Comparison of ENCODE assay signal across 8 cellular contexts in genomic region chr10:133308431-133309110, GRCh38. TPM values are rescaled to one million over a fixed set of nuclear protein-coding genes. Genes with fewer than 3 reads are reported as not detected.
DNase-seq lines count a peak whose midpoint lies in the region; ATAC-seq and TF ChIP-seq lines count a peak whose summit lies in the region.

Gene TUBGCP2, minus strand, starts transcription at chr10:133308872. Its CDS starts 5,931 bp downstream, at chr10:133302941.
A gene with protein sequence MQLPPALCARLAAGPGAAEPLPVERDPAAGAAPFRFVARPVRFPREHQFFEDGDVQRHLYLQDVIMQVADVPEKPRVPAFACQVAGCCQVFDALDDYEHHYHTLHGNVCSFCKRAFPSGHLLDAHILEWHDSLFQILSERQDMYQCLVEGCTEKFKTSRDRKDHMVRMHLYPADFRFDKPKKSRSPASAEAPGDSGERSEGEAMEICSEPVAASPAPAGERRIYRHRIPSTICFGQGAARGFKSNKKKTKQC (plus strand): TSS chr10:133308914. CDS start chr10:133308944, 30 bp downstream.

- peaks cover 11 to 51% of the 10 kb centered on the region in 2 experiments for H3K79me1 ChIP-seq in IMR-90 (ENCODE audit: low read depth in 1 of 2, low read length in 2 of 2)

- no peaks in the 10 kb centered on the region for H3K9me3 Mint-ChIP-seq in activated naive CD4-positive, alpha-beta T cell treated with anti-CD3 and anti-CD28 coated beads, Interleukin-2, amount 10 ng/mL, durations not matched to agents 7 days and 5 days

- TF ChIP-seq RAD21 in IMR-90 (IDR thresholded peaks at IDR 0.05; ENCODE audit: low read length) (no peak), SK-N-SH (IDR thresholded peaks at IDR 0.05; ENCODE audit: low read length) (no peak)

- peaks cover 14% of the 10 kb centered on the region; the same call in 1 of the 2 replicates for H3K9me1 ChIP-seq in IMR-90 (ENCODE audit: insufficient read depth, low read length)

- TF ChIP-seq EP300 in SK-N-SH (IDR thresholded peaks at IDR 0.05; ENCODE audit: borderline replicate concordance in 1 of 2, low read depth in 1 of 2, low read length in 1 of 2), result no peak; a peak in 1 of 4 replicates

- TF ChIP-seq POLR2A in IMR-90 (IDR thresholded peaks at IDR 0.05; ENCODE audit: low read depth, low read length), result peak; percentile 83

- whole genome bisulfite sequencing in IMR-90 (ENCODE audit: extremely low coverage in 2 of 2, insufficient read length in 1 of 2), 2 experiments, result 0% methylated on average over 17 of the region's 90 CpGs; no CpG with 5 or more reads in 1 of the 2 experiments
- WGBS in SK-N-SH (ENCODE audit: low lambda C conversion rate), result 2% methylated on average over 18 of the region's 90 CpGs

- peaks cover 13% of the 10 kb centered on the region for H3F3A ChIP-seq in SK-N-SH (replicated peaks; ENCODE audit: insufficient read depth)

- H4K91ac ChIP-seq in IMR-90 (ENCODE audit: insufficient read depth, low read depth, low read length), result peak within 1 kb of the TSS; percentile 94

- no TSS peak for BruUV-seq in IMR-90 (replicated peaks; lab: Mats Ljungman, UMichigan)

- H3K4me3 Mint-ChIP-seq in activated naive CD4-positive, alpha-beta T cell treated with anti-CD3 and anti-CD28 coated beads, Interleukin-2, amount 10 ng/mL, durations not matched to agents 7 days and 5 days, result peak within 1 kb of the TSS; percentile 96

- CTCF ChIA-PET in IMR-90 (lab: Yijun Ruan, JAX) (interaction anchor here (0.6 to 1.1 kb wide), 4 partner anchors 13 to 46 kb away, joined by 3 to 5 read pairs (median 4); no protein-coding TSS in a partner anchor), SK-N-SH (lab: Yijun Ruan, JAX) (interaction anchor here (0.8 to 4.3 kb wide), 16 partner anchors 10 to 573 kb away, joined by 3 to 24 read pairs (median 4); partner anchors contain the start of gene ADAM8)
- CTCF ChIA-PET in activated naive CD4-positive, alpha-beta T cell treated with anti-CD3 and anti-CD28 coated beads, Interleukin-2, amount 10 ng/mL, durations not matched to agents 7 days and 5 days (lab: Charles Lee), result interaction anchor here (0.8 to 2.0 kb wide), 13 partner anchors 10 to 165 kb away, joined by 3 to 11 read pairs (median 5); partner anchors contain the start of gene ADAM8

- peak within 1 kb of the TSS; percentile 99 for H3K4ac ChIP-seq in IMR-90 (ENCODE audit: low read depth, low read length)

- H3K36me3 Mint-ChIP-seq in activated naive CD4-positive, alpha-beta T cell treated with anti-CD3 and anti-CD28 coated beads, Interleukin-2, amount 10 ng/mL, durations not matched to agents 7 days and 5 days, result peaks cover 21% of the 10 kb centered on the region

- peak within 1 kb of the TSS; percentile 89; the same call in 1 of the 2 replicates for H3K56ac ChIP-seq in IMR-90 (ENCODE audit: extremely low read depth, insufficient read depth, low read length)

- H2BK120ac ChIP-seq in IMR-90 (ENCODE audit: low read depth, low read length), result peak within 1 kb of the TSS; percentile 90

- H3K27ac Mint-ChIP-seq in activated naive CD4-positive, alpha-beta T cell treated with anti-CD3 and anti-CD28 coated beads, Interleukin-2, amount 10 ng/mL, durations not matched to agents 7 days and 5 days, result peak within 1 kb of the TSS; percentile 99

- H3K27me3 ChIP-seq in IMR-90 (ENCODE audit: control insufficient read depth, insufficient read depth, low read length), result no peaks in the 10 kb centered on the region
- H3K27me3 ChIP-seq in SK-N-SH (ENCODE audit: insufficient read depth), result no peaks in the 10 kb centered on the region

- no peaks in the 10 kb centered on the region for H3K9me2 ChIP-seq in SK-N-SH

- H2BK15ac ChIP-seq in IMR-90 (ENCODE audit: low read depth, low read length), result no peak within 1 kb of the TSS

- H3K4me1 ChIP-seq in IMR-90 (ENCODE audit: control insufficient read depth, insufficient read depth, low read length) (peaks cover 8% of the 10 kb centered on the region), SK-N-SH (ENCODE audit: control insufficient read depth in 1 of 2, insufficient read depth in 2 of 2, low read depth in 1 of 2, low read length in 1 of 2) (peaks cover 8 to 16% of the 10 kb centered on the region in 2 experiments; a peak in 2 of 4 replicates)

- POLR2A ChIA-PET in IMR-90 (lab: Charles Lee; ENCODE audit: unreplicated experiment) (no interaction called here), SK-N-SH (lab: Yijun Ruan, JAX) (interaction anchor here (1.5 kb wide), 1 partner anchor 16 kb away, joined by 5 read pairs; no protein-coding TSS in a partner anchor)

- H3K79me2 ChIP-seq in SK-N-SH (ENCODE audit: insufficient read depth), result peaks cover 53% of the 10 kb centered on the region

- H2BK5ac ChIP-seq in IMR-90 (ENCODE audit: low read depth, low read length, poor library complexity, severe bottlenecking), result peak within 1 kb of the TSS; percentile 92

- dilution Hi-C loops in IMR-90 (cut with HindIII; ENCODE audit: low sequenced_read_pairs, unreplicated experiment), result no loop called here

- peak within 1 kb of the TSS; percentile 88 for H3K9ac ChIP-seq in IMR-90 (ENCODE audit: low read depth, low read length)
- H3K9ac ChIP-seq in SK-N-SH, result peak within 1 kb of the TSS; percentile 94

- peak; percentile 84 for ATAC-seq in GM21528 (IDR thresholded peaks at IDR 0.05; ENCODE audit: low FRiP score, unreplicated experiment)
- peak; percentile 82 for ATAC-seq in IMR-90 (ENCODE audit: low read depth)
- ATAC-seq in omental fat pad (ENCODE audit: low FRiP score), result peak; percentile 87

- no peaks in the 10 kb centered on the region for H3K27me3 Mint-ChIP-seq in activated naive CD4-positive, alpha-beta T cell treated with anti-CD3 and anti-CD28 coated beads, Interleukin-2, amount 10 ng/mL, durations not matched to agents 7 days and 5 days

- peak within 1 kb of the TSS; percentile 100 for H3K4me2 ChIP-seq in IMR-90 (ENCODE audit: low read depth, low read length)
- H3K4me2 ChIP-seq in SK-N-SH, result peak within 1 kb of the TSS; percentile 96

- no peak within 1 kb of the TSS for H2BK20ac ChIP-seq in IMR-90 (ENCODE audit: low read depth, low read length)

- peak within 1 kb of the TSS; percentile 99 for H2AFZ ChIP-seq in IMR-90 (replicated peaks; ENCODE audit: low read length, poor library complexity)
- peak within 1 kb of the TSS; percentile 92 for H2AFZ ChIP-seq in SK-N-SH (ENCODE audit: low read depth)

- H3K18ac ChIP-seq in IMR-90 (ENCODE audit: low read depth, low read length), result peak within 1 kb of the TSS; percentile 6; the same call in 1 of the 2 replicates

- peaks cover 40% of the 10 kb centered on the region for H4K20me1 ChIP-seq in IMR-90 (ENCODE audit: insufficient read depth, low read length)
- H4K20me1 ChIP-seq in SK-N-SH (ENCODE audit: insufficient read depth), result peaks cover 49% of the 10 kb centered on the region

- H3K27ac ChIP-seq in IMR-90 (ENCODE audit: insufficient read depth, low read length) (peak within 1 kb of the TSS; percentile 83), SK-N-SH (ENCODE audit: low read depth in 2 of 2, low read length in 1 of 2) (peak within 1 kb of the TSS; percentile 93 to 97), temporal lobe (ENCODE audit: low read depth, low read length) (peak within 1 kb of the TSS; percentile 88)

- H3K4me3 ChIP-seq in IMR-90 (ENCODE audit: insufficient read depth, low read depth, low read length) (peak within 1 kb of the TSS; percentile 67), SK-N-SH (ENCODE audit: low read depth in 2 of 2, low read length in 1 of 2) (peak within 1 kb of the TSS; percentile 97 to 98)

- peak within 1 kb of the TSS; percentile 97 for H3K23ac ChIP-seq in IMR-90 (ENCODE audit: low read depth, low read length)

- H3K4me1 Mint-ChIP-seq in activated naive CD4-positive, alpha-beta T cell treated with anti-CD3 and anti-CD28 coated beads, Interleukin-2, amount 10 ng/mL, durations not matched to agents 7 days and 5 days, result peaks cover 31% of the 10 kb centered on the region

- DNase-seq in EL, result peak; percentile 81
- peak; percentile 79 for DNase-seq in IMR-90
- peak; percentile 95 for DNase-seq in SK-N-SH
- DNase-seq in activated naive CD4-positive, alpha-beta T cell treated with anti-CD3 and anti-CD28 coated beads, Interleukin-2, amount 10 ng/mL, durations not matched to agents 7 days and 5 days, result peak; percentile 89
- peak; percentile 83 for DNase-seq in globus pallidus (ENCODE audit: low spot score)
- peak; percentile 70 for DNase-seq in omental fat pad (ENCODE audit: low spot score)

- peak within 1 kb of the TSS; percentile 18 for H4K5ac ChIP-seq in IMR-90 (ENCODE audit: low read depth, low read length)

- H2AK5ac ChIP-seq in IMR-90 (ENCODE audit: low read depth, low read length), result peak within 1 kb of the TSS; percentile 69

- H2AK9ac ChIP-seq in IMR-90 (replicated peaks; ENCODE audit: low read depth, low read length, poor library complexity), result peak within 1 kb of the TSS; percentile 99

- H4K8ac ChIP-seq in IMR-90 (ENCODE audit: low read depth in 2 of 2, low read length in 2 of 2), result peak within 1 kb of the TSS; percentile 96 to 98; a peak in 3 of 4 replicates

- peak within 1 kb of the TSS; percentile 95 for H3K14ac ChIP-seq in IMR-90 (replicated peaks; ENCODE audit: low read depth, low read length)

- intact Hi-C loops in IMR-90 (cut with micrococcal nuclease), result loop anchor here (2.0 to 5.0 kb wide), 3 partner anchors 46 to 161 kb away; partner anchors contain the start of gene KNDC1

- no peaks in the 10 kb centered on the region for H3K9me3 ChIP-seq in IMR-90 (ENCODE audit: control insufficient read depth, insufficient read depth, low read length)
- no peaks in the 10 kb centered on the region for H3K9me3 ChIP-seq in SK-N-SH

- in situ Hi-C loops in IMR-90 (cut with MboI; ENCODE audit: low sequenced_read_pairs), result no loop called here

- TF ChIP-seq CTCF in IMR-90 (conservative IDR thresholded peaks at IDR 0.05; ENCODE audit: low read depth, low read length) (0 out of 2 replicates have a peak, but pooled peaks have one; percentile 19), SK-N-SH (IDR thresholded peaks at IDR 0.05) (no peak), omental fat pad (IDR thresholded peaks at IDR 0.05) (no peak)

- H3K36me3 ChIP-seq in IMR-90 (ENCODE audit: control insufficient read depth, insufficient read depth, low read length) (peaks cover 14% of the 10 kb centered on the region; the same call in 1 of the 2 replicates), SK-N-SH (replicated peaks in 1 of 2; ENCODE audit: control insufficient read depth in 1 of 2, insufficient read depth in 2 of 2, low read length in 1 of 2) (peaks cover 11 to 26% of the 10 kb centered on the region in 2 experiments)

RNA-seq across cellular contexts. Expression of gene TUBGCP2, which starts in this region (rescaled TPM):
- total RNA-seq in IMR-90 (2012; rRNA removed) (65.0 and 72.6 TPM in 2 replicates), omental fat pad (10 to 100 TPM; 29.0 to 44.5 (median 36.3) TPM), temporal lobe (34.2 TPM)
- polyA plus RNA-seq in IMR-90 (2012; rRNA removed) (48.1 and 48.6 TPM in 2 replicates), SK-N-SH (2012; rRNA removed) (47.4 and 49.1 TPM in 2 replicates)
- polyA plus RNA-seq in IMR-90 (2012; cell fraction: cytosol; rRNA removed), result 23.0 and 41.7 TPM in 2 replicates
- polyA plus RNA-seq in IMR-90 (2012; cell fraction: nucleus; rRNA removed; ENCODE audit: low replicate concordance), result 62.3 and 99.6 TPM in 2 replicates
- polyA plus RNA-seq in SK-N-SH (2012; cell fraction: cytosol; rRNA removed), result 21.2 and 31.5 TPM in 2 replicates
- polyA plus RNA-seq in SK-N-SH (2012; cell fraction: nucleus; rRNA removed), result 99.3 and 109 TPM in 2 replicates

RNA-seq across cellular contexts. Expression of the second gene that starts in this region (rescaled TPM):
- 13.6 and 14.2 TPM in 2 replicates for total RNA-seq in IMR-90 (2012; rRNA removed)
- polyA plus RNA-seq in IMR-90 (2012; rRNA removed), result 32.6 and 36.8 TPM in 2 replicates
- 20.3 and 34.8 TPM in 2 replicates for polyA plus RNA-seq in IMR-90 (2012; cell fraction: cytosol; rRNA removed)
- 33.0 and 37.6 TPM in 2 replicates for polyA plus RNA-seq in IMR-90 (2012; cell fraction: nucleus; rRNA removed; ENCODE audit: low replicate concordance)
- 43.5 and 62.3 TPM in 2 replicates for polyA plus RNA-seq in SK-N-SH (2012; rRNA removed)
- polyA plus RNA-seq in SK-N-SH (2012; cell fraction: cytosol; rRNA removed), result 33.7 and 40.0 TPM in 2 replicates
- polyA plus RNA-seq in SK-N-SH (2012; cell fraction: nucleus; rRNA removed), result 41.9 and 53.5 TPM in 2 replicates
- 10 to 100 TPM; 19.3 to 40.2 (median 23.3) TPM for total RNA-seq in omental fat pad
- total RNA-seq in temporal lobe, result 4.2 TPM

Comparison
In these comparisons a context has a peak if more than half of its experiments do, and no peak if none do; other contexts are left out.
1. Peak in every context shown above with its lines: DNase-seq, ATAC-seq, H3K4me3 ChIP-seq and H3K27ac ChIP-seq.